ENCODE assay signal across 2 cellular contexts in the genomic region with DNA sequence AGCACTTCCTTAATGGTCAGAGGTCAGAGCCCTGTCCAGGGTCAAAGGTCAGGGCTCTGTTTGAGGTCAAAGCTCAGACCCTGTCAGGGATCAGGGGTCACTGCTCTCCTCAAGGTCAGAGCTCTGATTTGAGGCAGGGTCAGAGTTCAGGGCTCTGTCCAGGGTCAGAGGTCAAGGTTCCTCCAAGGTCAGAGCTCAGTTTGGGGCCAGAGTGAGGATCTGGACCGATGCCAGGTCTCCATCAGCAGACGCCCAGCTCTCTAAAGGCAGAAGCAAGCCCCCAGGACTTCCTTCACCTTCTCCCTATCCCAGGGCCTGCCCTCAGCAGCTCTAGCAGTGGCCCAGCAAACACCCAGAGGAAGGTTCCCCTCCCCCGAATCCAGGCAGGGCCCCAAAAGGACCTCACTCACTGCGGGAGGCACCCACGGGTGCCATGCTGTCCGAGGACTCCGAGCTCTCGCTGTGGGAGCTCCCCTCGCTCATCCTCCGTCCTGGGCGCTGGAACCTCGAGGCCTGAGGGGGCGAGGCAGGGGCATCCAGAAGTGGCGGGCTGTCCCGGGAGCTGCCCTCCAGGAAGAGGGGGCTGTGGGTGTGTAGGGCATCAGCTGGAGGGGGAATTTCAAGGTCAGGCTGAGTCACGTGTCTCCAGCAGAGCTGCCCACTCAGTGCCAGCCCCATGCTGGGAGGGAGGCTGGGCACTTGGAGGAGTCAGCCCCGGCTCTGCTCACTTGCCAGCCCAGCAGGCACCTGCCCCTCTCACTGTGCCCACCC.
TF ChIP-seq lines count a peak whose summit lies in the region.

No MANE protein-coding gene starts in this region.

TF ChIP-seq in HEK293, 187 proteins besides CTCF, POLR2A, EP300 and RAD21 (continues in another document):
- TF ChIP-seq, protein P1, sequence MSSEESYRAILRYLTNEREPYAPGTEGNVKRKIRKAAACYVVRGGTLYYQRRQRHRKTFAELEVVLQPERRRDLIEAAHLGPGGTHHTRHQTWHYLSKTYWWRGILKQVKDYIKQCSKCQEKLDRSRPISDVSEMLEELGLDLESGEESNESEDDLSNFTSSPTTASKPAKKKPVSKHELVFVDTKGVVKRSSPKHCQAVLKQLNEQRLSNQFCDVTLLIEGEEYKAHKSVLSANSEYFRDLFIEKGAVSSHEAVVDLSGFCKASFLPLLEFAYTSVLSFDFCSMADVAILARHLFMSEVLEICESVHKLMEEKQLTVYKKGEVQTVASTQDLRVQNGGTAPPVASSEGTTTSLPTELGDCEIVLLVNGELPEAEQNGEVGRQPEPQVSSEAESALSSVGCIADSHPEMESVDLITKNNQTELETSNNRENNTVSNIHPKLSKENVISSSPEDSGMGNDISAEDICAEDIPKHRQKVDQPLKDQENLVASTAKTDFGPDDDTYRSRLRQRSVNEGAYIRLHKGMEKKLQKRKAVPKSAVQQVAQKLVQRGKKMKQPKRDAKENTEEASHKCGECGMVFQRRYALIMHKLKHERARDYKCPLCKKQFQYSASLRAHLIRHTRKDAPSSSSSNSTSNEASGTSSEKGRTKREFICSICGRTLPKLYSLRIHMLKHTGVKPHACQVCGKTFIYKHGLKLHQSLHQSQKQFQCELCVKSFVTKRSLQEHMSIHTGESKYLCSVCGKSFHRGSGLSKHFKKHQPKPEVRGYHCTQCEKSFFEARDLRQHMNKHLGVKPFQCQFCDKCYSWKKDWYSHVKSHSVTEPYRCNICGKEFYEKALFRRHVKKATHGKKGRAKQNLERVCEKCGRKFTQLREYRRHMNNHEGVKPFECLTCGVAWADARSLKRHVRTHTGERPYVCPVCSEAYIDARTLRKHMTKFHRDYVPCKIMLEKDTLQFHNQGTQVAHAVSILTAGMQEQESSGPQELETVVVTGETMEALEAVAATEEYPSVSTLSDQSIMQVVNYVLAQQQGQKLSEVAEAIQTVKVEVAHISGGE (tag by site-specific recombination; conservative IDR thresholded peaks at IDR 0.05; ENCODE audit: low read depth): no peak
- TF ChIP-seq, protein P2, sequence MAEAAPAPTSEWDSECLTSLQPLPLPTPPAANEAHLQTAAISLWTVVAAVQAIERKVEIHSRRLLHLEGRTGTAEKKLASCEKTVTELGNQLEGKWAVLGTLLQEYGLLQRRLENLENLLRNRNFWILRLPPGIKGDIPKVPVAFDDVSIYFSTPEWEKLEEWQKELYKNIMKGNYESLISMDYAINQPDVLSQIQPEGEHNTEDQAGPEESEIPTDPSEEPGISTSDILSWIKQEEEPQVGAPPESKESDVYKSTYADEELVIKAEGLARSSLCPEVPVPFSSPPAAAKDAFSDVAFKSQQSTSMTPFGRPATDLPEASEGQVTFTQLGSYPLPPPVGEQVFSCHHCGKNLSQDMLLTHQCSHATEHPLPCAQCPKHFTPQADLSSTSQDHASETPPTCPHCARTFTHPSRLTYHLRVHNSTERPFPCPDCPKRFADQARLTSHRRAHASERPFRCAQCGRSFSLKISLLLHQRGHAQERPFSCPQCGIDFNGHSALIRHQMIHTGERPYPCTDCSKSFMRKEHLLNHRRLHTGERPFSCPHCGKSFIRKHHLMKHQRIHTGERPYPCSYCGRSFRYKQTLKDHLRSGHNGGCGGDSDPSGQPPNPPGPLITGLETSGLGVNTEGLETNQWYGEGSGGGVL (tag by site-specific recombination; IDR thresholded peaks at IDR 0.05): 0 out of 2 replicates have a peak, but pooled peaks have one; percentile 14
- TF ChIP-seq ZFHX2 (tag by site-specific recombination; conservative IDR thresholded peaks at IDR 0.05): peak; percentile 81
- TF ChIP-seq ZNF677 (tag by site-specific recombination; IDR thresholded peaks at IDR 0.05): no peak
- TF ChIP-seq ZNF626 (tag by site-specific recombination; IDR thresholded peaks at IDR 0.05): no peak
- TF ChIP-seq ZNF302 (tag by site-specific recombination; IDR thresholded peaks at IDR 0.05; ENCODE audit: low read depth): no peak
- TF ChIP-seq, protein P3, sequence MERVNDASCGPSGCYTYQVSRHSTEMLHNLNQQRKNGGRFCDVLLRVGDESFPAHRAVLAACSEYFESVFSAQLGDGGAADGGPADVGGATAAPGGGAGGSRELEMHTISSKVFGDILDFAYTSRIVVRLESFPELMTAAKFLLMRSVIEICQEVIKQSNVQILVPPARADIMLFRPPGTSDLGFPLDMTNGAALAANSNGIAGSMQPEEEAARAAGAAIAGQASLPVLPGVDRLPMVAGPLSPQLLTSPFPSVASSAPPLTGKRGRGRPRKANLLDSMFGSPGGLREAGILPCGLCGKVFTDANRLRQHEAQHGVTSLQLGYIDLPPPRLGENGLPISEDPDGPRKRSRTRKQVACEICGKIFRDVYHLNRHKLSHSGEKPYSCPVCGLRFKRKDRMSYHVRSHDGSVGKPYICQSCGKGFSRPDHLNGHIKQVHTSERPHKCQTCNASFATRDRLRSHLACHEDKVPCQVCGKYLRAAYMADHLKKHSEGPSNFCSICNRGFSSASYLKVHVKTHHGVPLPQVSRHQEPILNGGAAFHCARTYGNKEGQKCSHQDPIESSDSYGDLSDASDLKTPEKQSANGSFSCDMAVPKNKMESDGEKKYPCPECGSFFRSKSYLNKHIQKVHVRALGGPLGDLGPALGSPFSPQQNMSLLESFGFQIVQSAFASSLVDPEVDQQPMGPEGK (tag by site-specific recombination; IDR thresholded peaks at IDR 0.05): no peak
- peak; percentile 99 for TF ChIP-seq BCL11B (tag by site-specific recombination; IDR thresholded peaks at IDR 0.05; ENCODE audit: low read depth)
- TF ChIP-seq ZFP37 (tag by site-specific recombination; IDR thresholded peaks at IDR 0.05): no peak
- TF ChIP-seq, protein P4, sequence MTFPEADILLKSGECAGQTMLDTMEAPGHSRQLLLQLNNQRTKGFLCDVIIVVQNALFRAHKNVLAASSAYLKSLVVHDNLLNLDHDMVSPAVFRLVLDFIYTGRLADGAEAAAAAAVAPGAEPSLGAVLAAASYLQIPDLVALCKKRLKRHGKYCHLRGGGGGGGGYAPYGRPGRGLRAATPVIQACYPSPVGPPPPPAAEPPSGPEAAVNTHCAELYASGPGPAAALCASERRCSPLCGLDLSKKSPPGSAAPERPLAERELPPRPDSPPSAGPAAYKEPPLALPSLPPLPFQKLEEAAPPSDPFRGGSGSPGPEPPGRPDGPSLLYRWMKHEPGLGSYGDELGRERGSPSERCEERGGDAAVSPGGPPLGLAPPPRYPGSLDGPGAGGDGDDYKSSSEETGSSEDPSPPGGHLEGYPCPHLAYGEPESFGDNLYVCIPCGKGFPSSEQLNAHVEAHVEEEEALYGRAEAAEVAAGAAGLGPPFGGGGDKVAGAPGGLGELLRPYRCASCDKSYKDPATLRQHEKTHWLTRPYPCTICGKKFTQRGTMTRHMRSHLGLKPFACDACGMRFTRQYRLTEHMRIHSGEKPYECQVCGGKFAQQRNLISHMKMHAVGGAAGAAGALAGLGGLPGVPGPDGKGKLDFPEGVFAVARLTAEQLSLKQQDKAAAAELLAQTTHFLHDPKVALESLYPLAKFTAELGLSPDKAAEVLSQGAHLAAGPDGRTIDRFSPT (tag by site-specific recombination; IDR thresholded peaks at IDR 0.05): 0 out of 2 replicates have a peak, but pooled peaks have one; percentile 14
- TF ChIP-seq GLIS2 (tag by site-specific recombination; IDR thresholded peaks at IDR 0.05): peak; percentile 21; the same call in 1 of the 2 replicates
- TF ChIP-seq ZNF133 (tag by site-specific recombination; IDR thresholded peaks at IDR 0.05): no peak

TF ChIP-seq in WTC11, 78 proteins besides CTCF, POLR2A, EP300 and RAD21:
- peak; percentile 36; the same call in 1 of the 2 replicates for TF ChIP-seq ZNF423 (CRISPR knock-in tag; IDR thresholded peaks at IDR 0.05)
- no peak for TF ChIP-seq NFYB (CRISPR knock-in tag; conservative IDR thresholded peaks at IDR 0.05; ENCODE audit: low read depth)
TF ChIP-seq in WTC11: peak in this region for 1.
